ENCODE assay signal across 37 cellular contexts in genomic region chr14:95733212-95733611, GRCh38. TPM values are rescaled to one million over a fixed set of nuclear protein-coding genes. Genes with fewer than 3 reads are reported as not detected.
"Had no signal": no experiment of that assay in that cellular context is flagged by ENCODE, and none has a peak within 500 bp of the region (broad histone marks: within the 10 kb centered on the region; RNA-seq: fewer than 3 reads in every experiment).

No MANE protein-coding gene starts in this region.

- FAIRE-seq: bronchial epithelial cell, colon had no signal

- H3K4me1 Mint-ChIP-seq: activated CD4-positive, alpha-beta T cell treated with anti-CD3 and anti-CD28 coated beads for 36 hours; activated CD4-positive, alpha-beta T cell treated with anti-CD3 and anti-CD28 coated beads, Interleukin-2, amount 10 ng/mL, durations not matched to agents 24 days and 14 days had no signal

- H3K36me3 ChIP-seq: ascending aorta, brain microvascular endothelial cell, esophagus squamous epithelium, gastroesophageal sphincter, heart right ventricle, WERI-Rb-1 had no signal

- ATAC-seq: activated CD4-positive, alpha-beta T cell treated with anti-CD3 and anti-CD28 coated beads for 36 hours; activated naive CD4-positive, alpha-beta T cell treated with anti-CD3 and anti-CD28 coated beads, Interleukin-2, amount 50 U/mL, for 72 hours; activated T-cell treated with anti-CD3 and anti-CD28 coated beads, Interleukin-2, amount 50 U/mL, for 72 hours; effector memory CD8-positive, alpha-beta T cell; gastroesophageal sphincter; heart right ventricle; T-helper 17 cell had no signal

- H3K36me3 Mint-ChIP-seq: activated CD4-positive, alpha-beta memory T cell treated with anti-CD3 and anti-CD28 coated beads for 36 hours; activated naive CD4-positive, alpha-beta T cell treated with anti-CD3 and anti-CD28 coated beads, Interleukin-2, amount 10 ng/mL, durations not matched to agents 7 days and 5 days; activated naive CD4-positive, alpha-beta T cell treated with anti-CD3 and anti-CD28 coated beads, Interleukin-2, amount 50 U/mL, for 72 hours; activated naive CD8-positive, alpha-beta T cell treated with anti-CD3 and anti-CD28 coated beads, Interleukin-2, amount 10 ng/mL, durations not matched to agents 7 days and 5 days had no signal

- H3K27me3 ChIP-seq: ascending aorta, brain microvascular endothelial cell had no signal

- H3K27ac Mint-ChIP-seq: activated CD4-positive, alpha-beta memory T cell treated with anti-CD3 and anti-CD28 coated beads for 36 hours; activated CD4-positive, alpha-beta T cell treated with anti-CD3 and anti-CD28 coated beads for 36 hours; activated CD4-positive, alpha-beta T cell treated with anti-CD3 and anti-CD28 coated beads, Interleukin-2, amount 10 ng/mL, durations not matched to agents 24 days and 14 days; activated naive CD4-positive, alpha-beta T cell treated with anti-CD3 and anti-CD28 coated beads, Interleukin-2, amount 10 ng/mL, durations not matched to agents 7 days and 5 days; activated naive CD4-positive, alpha-beta T cell treated with anti-CD3 and anti-CD28 coated beads, Interleukin-2, amount 50 U/mL, for 72 hours; activated naive CD8-positive, alpha-beta T cell treated with anti-CD3 and anti-CD28 coated beads, Interleukin-2, amount 10 ng/mL, durations not matched to agents 7 days and 5 days; activated T-cell treated with anti-CD3 and anti-CD28 coated beads, Interleukin-2, amount 50 U/mL, for 24 hours; activated T-cell treated with anti-CD3 and anti-CD28 coated beads, Interleukin-2, amount 50 U/mL, for 72 hours; effector memory CD8-positive, alpha-beta T cell; T-helper 17 cell; T-helper 2 cell treated with Interferon-gamma antibody and Interleukin-4, amounts not matched to agents 5 μg/mL and 100 μg/mL, for 36 hours had no signal

- H3K4me3 Mint-ChIP-seq: activated CD4-positive, alpha-beta memory T cell treated with anti-CD3 and anti-CD28 coated beads for 36 hours; activated CD4-positive, alpha-beta T cell treated with anti-CD3 and anti-CD28 coated beads for 36 hours; activated CD4-positive, alpha-beta T cell treated with anti-CD3 and anti-CD28 coated beads, Interleukin-2, amount 10 ng/mL, durations not matched to agents 24 days and 14 days; activated naive CD4-positive, alpha-beta T cell treated with anti-CD3 and anti-CD28 coated beads, Interleukin-2, amount 10 ng/mL, durations not matched to agents 7 days and 5 days; activated naive CD8-positive, alpha-beta T cell treated with anti-CD3 and anti-CD28 coated beads, Interleukin-2, amount 10 ng/mL, durations not matched to agents 7 days and 5 days; activated T-cell treated with anti-CD3 and anti-CD28 coated beads, Interleukin-2, amount 50 U/mL, for 24 hours; activated T-cell treated with anti-CD3 and anti-CD28 coated beads, Interleukin-2, amount 50 U/mL, for 72 hours; effector memory CD8-positive, alpha-beta T cell; T-helper 17 cell; T-helper 2 cell treated with Interferon-gamma antibody and Interleukin-4, amounts not matched to agents 5 μg/mL and 100 μg/mL, for 36 hours had no signal

- H3K9me3 Mint-ChIP-seq: activated CD4-positive, alpha-beta memory T cell treated with anti-CD3 and anti-CD28 coated beads for 36 hours; activated CD4-positive, alpha-beta T cell treated with anti-CD3 and anti-CD28 coated beads, Interleukin-2, amount 10 ng/mL, durations not matched to agents 24 days and 14 days; activated naive CD4-positive, alpha-beta T cell treated with anti-CD3 and anti-CD28 coated beads, Interleukin-2, amount 10 ng/mL, durations not matched to agents 7 days and 5 days; activated naive CD4-positive, alpha-beta T cell treated with anti-CD3 and anti-CD28 coated beads, Interleukin-2, amount 50 U/mL, for 72 hours; activated naive CD8-positive, alpha-beta T cell treated with anti-CD3 and anti-CD28 coated beads, Interleukin-2, amount 10 ng/mL, durations not matched to agents 7 days and 5 days; activated T-cell treated with anti-CD3 and anti-CD28 coated beads, Interleukin-2, amount 50 U/mL, for 72 hours; T-helper 2 cell treated with Interferon-gamma antibody and Interleukin-4, amounts not matched to agents 5 μg/mL and 100 μg/mL, for 36 hours had no signal

- H3K9me3 ChIP-seq: ascending aorta, esophagus squamous epithelium, gastroesophageal sphincter, heart right ventricle had no signal

- H3K27ac ChIP-seq: ascending aorta, brain microvascular endothelial cell, esophagus squamous epithelium, gastroesophageal sphincter, heart right ventricle, WERI-Rb-1 had no signal

- H3K4me1 ChIP-seq: ascending aorta, esophagus squamous epithelium, gastroesophageal sphincter, heart right ventricle had no signal

- DNase-seq: activated CD4-positive, alpha-beta memory T cell treated with anti-CD3 and anti-CD28 coated beads for 36 hours; activated CD4-positive, alpha-beta T cell treated with anti-CD3 and anti-CD28 coated beads for 36 hours; activated CD4-positive, alpha-beta T cell treated with anti-CD3 and anti-CD28 coated beads, Interleukin-2, amount 10 ng/mL, durations not matched to agents 24 days and 14 days; activated CD4-positive, CD25-positive, alpha-beta regulatory T cell; activated CD4-positive, CD25-positive, alpha-beta regulatory T cell treated with anti-CD3 and anti-CD28 coated beads, Interleukin-2, amount 50 U/mL, for 72 hours; activated CD8-positive, alpha-beta memory T cell treated with anti-CD3 and anti-CD28 coated beads, Interleukin-2, amount 50 U/mL, for 48 hours; activated gamma-delta T cell; activated naive CD4-positive, alpha-beta T cell; activated naive CD4-positive, alpha-beta T cell treated with anti-CD3 and anti-CD28 coated beads, Interleukin-2, amount 10 ng/mL, durations not matched to agents 7 days and 5 days; activated naive CD8-positive, alpha-beta T cell treated with anti-CD3 and anti-CD28 coated beads, Interleukin-2, amount 10 ng/mL, durations not matched to agents 7 days and 5 days; activated T-cell treated with anti-CD3 and anti-CD28 coated beads for 4 hours; activated T-cell treated with anti-CD3 and anti-CD28 coated beads, Interleukin-2, amount 50 U/mL, for 24 hours; activated T-cell treated with anti-CD3 and anti-CD28 coated beads, Interleukin-2, amount 50 U/mL, for 72 hours; brain microvascular endothelial cell; cortex of kidney; dermis blood vessel endothelial cell; effector CD4-positive, alpha-beta T cell; effector memory CD8-positive, alpha-beta T cell; erythroblast; esophagus squamous epithelium; foreskin melanocyte; heart right ventricle; T-helper 1 cell; T-helper 17 cell; T1000; WERI-Rb-1 had no signal

- H3K4me3 ChIP-seq: ascending aorta, esophagus squamous epithelium, gastroesophageal sphincter, heart right ventricle had no signal

RNA-seq across cellular contexts. Expression of gene TCL1A, which starts 19.3 kb away (rescaled TPM):
- total RNA-seq: activated CD4-positive, alpha-beta memory T cell treated with anti-CD3 and anti-CD28 coated beads for 36 hours; activated CD4-positive, alpha-beta T cell treated with anti-CD3 and anti-CD28 coated beads for 36 hours; activated CD4-positive, alpha-beta T cell treated with anti-CD3 and anti-CD28 coated beads, Interleukin-2, amount 10 ng/mL, durations not matched to agents 24 days and 14 days; activated naive CD4-positive, alpha-beta T cell treated with anti-CD3 and anti-CD28 coated beads, Interleukin-2, amount 50 U/mL, for 72 hours; ascending aorta; bronchial epithelial cell; cardiac septum; chondrocyte; dermis blood vessel endothelial cell; esophagus squamous epithelium; fibroblast of lung; fibroblast of villous mesenchyme; gastroesophageal sphincter; glomerular endothelial cell had no signal
- polyA plus RNA-seq: fibroblast of lung had no signal

RNA-seq across cellular contexts. Expression of gene TCL1B, which starts 47.0 kb away (rescaled TPM):
- total RNA-seq: activated CD4-positive, alpha-beta memory T cell treated with anti-CD3 and anti-CD28 coated beads for 36 hours; activated CD4-positive, alpha-beta T cell treated with anti-CD3 and anti-CD28 coated beads for 36 hours; activated CD4-positive, alpha-beta T cell treated with anti-CD3 and anti-CD28 coated beads, Interleukin-2, amount 10 ng/mL, durations not matched to agents 24 days and 14 days; activated naive CD4-positive, alpha-beta T cell treated with anti-CD3 and anti-CD28 coated beads, Interleukin-2, amount 50 U/mL, for 72 hours; activated naive CD8-positive, alpha-beta T cell treated with anti-CD3 and anti-CD28 coated beads, Interleukin-2, amount 10 ng/mL, durations not matched to agents 7 days and 5 days; activated T-cell treated with anti-CD3 and anti-CD28 coated beads, Interleukin-2, amount 50 U/mL, for 72 hours; ascending aorta; bronchial epithelial cell; cardiac septum; chondrocyte; dermis blood vessel endothelial cell; esophagus squamous epithelium; fibroblast of lung; fibroblast of villous mesenchyme; gastroesophageal sphincter; glomerular endothelial cell; heart right ventricle; T-helper 17 cell had no signal
- polyA plus RNA-seq: fibroblast of lung, heart right ventricle had no signal
